In the genomic region with DNA sequence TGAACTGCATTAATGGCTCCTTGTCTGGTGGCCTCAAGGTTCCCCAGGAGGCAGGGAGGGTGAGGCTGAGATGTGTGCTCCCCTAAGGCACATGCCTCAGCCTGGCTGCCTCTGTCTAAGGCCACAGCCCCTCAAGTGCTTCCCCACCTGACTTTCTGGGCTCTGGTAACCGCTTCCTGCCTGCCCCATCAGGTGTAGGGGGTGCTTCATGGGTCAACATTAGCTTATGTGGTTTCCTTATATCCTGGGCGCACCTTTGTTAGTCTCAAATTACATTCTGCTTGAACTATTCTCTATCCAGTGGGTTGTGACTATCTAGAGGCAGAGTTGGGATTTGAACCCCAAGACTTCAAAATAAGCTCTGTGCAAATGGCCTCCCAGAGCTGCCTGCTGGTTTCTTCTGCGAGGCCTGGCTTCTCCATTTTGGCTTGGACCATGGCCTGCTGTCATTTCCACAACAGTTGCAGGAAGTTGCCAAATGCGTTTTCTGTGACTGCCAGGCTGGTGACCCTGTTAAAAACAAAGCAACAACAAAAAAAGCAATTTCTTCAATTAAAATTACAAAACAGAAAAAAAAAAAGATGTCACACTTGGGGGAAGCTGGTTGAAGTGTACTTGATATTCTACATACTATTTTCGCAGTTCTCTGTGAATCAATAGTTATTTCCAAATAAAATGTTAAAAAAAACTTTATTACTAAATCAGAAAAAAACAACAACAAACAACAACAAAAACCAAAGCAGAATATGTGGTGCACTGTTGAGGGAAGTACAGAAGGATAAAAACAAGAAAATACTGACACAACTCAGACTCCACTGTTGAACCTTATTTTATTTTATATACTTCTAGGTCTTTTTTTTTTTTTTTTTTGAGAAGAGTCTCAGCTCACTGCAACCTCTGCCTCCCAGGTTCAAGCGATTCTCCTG, we compare ENCODE assay signal across 1 cellular context.
TF ChIP-seq lines count a peak whose summit lies in the region.

No MANE protein-coding gene starts in this region.

TF ChIP-seq in WTC11, 78 proteins besides CTCF, POLR2A, EP300 and RAD21:
- TF ChIP-seq MAX (CRISPR knock-in tag; IDR thresholded peaks at IDR 0.05) (0 out of 2 replicates have a peak, but pooled peaks have one; percentile 31), CREB1 (CRISPR knock-in tag; IDR thresholded peaks at IDR 0.05) (no peak), MYBL2 (CRISPR knock-in tag; IDR thresholded peaks at IDR 0.05) (no peak), ETV6 (CRISPR knock-in tag; IDR thresholded peaks at IDR 0.05) (no peak)
- TF ChIP-seq, protein P1, sequence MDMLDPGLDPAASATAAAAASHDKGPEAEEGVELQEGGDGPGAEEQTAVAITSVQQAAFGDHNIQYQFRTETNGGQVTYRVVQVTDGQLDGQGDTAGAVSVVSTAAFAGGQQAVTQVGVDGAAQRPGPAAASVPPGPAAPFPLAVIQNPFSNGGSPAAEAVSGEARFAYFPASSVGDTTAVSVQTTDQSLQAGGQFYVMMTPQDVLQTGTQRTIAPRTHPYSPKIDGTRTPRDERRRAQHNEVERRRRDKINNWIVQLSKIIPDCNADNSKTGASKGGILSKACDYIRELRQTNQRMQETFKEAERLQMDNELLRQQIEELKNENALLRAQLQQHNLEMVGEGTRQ (CRISPR knock-in tag; IDR thresholded peaks at IDR 0.05) = no peak
